21 cellular contexts compared by ENCODE assay signal in the genomic region with DNA sequence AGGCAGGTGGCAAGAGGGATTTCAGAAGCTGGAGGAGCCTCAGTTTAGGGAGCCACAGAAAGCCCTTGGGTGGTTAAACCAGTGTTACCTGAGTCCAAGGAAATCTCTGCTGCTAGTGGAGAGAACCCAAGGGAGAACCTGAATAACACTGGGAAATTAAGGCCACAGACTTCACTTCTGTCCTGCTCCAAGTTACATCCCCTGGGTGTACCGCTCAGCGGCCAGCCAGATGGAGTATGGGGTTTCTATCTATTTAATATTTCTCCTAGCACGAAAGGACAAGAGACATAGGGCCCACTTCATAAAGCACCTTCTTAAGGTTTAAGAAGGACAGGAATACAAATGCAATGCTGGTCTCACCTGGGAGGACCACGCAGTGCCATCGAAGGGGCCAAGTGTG. TPM values are rescaled to one million over a fixed set of nuclear protein-coding genes. Genes with fewer than 3 reads are reported as not detected.
DNase-seq lines count a peak whose midpoint lies in the region; ATAC-seq and TF ChIP-seq lines count a peak whose summit lies in the region.
"Had no signal": no experiment of that assay in that cellular context is flagged by ENCODE, and none has a peak within 500 bp of the region (broad histone marks: within the 10 kb centered on the region; RNA-seq: fewer than 3 reads in every experiment).

No MANE protein-coding gene starts in this region.

- no TSS peak for BruUV-seq in MCF 10A (replicated peaks; lab: Mats Ljungman, UMichigan)

- TF ChIP-seq CTCF in breast epithelium (IDR thresholded peaks at IDR 0.05) (no peak), MCF 10A (IDR thresholded peaks at IDR 0.05; ENCODE audit: unreplicated experiment) (no peak), fibroblast of pulmonary artery (IDR thresholded peaks at IDR 0.05; ENCODE audit: low read length, missing control alignments) (no peak), uterus (IDR thresholded peaks at IDR 0.05) (no peak)

- no peak for ATAC-seq in naive thymus-derived CD4-positive, alpha-beta T cell
- ATAC-seq in GM19351 (IDR thresholded peaks at IDR 0.05; ENCODE audit: unreplicated experiment): no peak
- ATAC-seq: natural killer cell treated with Interleukin-12 subunit alpha and Interleukin-12 subunit beta and Interleukin-15 and Interleukin-18, amount 100 ng/mL, for 72 hours had no signal

- DNase-seq in breast epithelium (ENCODE audit: low spot score in 2 of 2) (no peak), MCF 10A (ENCODE audit: unreplicated experiment) (no peak), fibroblast of pulmonary artery (ENCODE audit: low read depth) (no peak), posterior vena cava (ENCODE audit: low spot score) (peak; percentile 23), uterus (no peak), NCI-H526 (lab: John Stamatoyannopoulos, UW) (no peak)
- DNase-seq in naive thymus-derived CD4-positive, alpha-beta T cell: no peak
- DNase-seq: activated CD4-positive, alpha-beta T cell treated with anti-CD3 and anti-CD28 coated beads for 48 hours; activated naive CD4-positive, alpha-beta T cell treated with anti-CD3 and anti-CD28 coated beads, Interleukin-2, amount 50 U/mL, for 16 hours; CD4-positive, alpha-beta T cell; effector CD4-positive, alpha-beta T cell; MV-4-11; NCI-H2029; NCI-H510A; OCI-M1; retina; stimulated activated CD4-positive, alpha-beta T cell treated with anti-CD3 and anti-CD28 coated beads, Interleukin-2, amount 100 ng/mL, for 48 hours had no signal

- H3K4me3 ChIP-seq in breast epithelium: peak overlapping the region; percentile 1 to 57 (median 37)
- H3K4me3 ChIP-seq in fibroblast of pulmonary artery (replicated peaks; ENCODE audit: low read depth, low read length): peak overlapping the region; percentile 30
- H3K4me3 ChIP-seq in uterus: no peak overlapping the region
- no peak overlapping the region for H3K4me3 ChIP-seq in naive thymus-derived CD4-positive, alpha-beta T cell (ENCODE audit: low read length)

- H3K36me3 ChIP-seq in breast epithelium (no peaks in the 10 kb centered on the region), uterus (no peaks in the 10 kb centered on the region)
- no peaks in the 10 kb centered on the region for H3K36me3 ChIP-seq in naive thymus-derived CD4-positive, alpha-beta T cell (ENCODE audit: control insufficient read depth in 2 of 3, insufficient read depth in 3 of 3, low read length in 3 of 3)

- TF ChIP-seq POLR2A in breast epithelium (IDR thresholded peaks at IDR 0.05) (no peak), uterus (IDR thresholded peaks at IDR 0.05) (no peak)

- no peaks in the 10 kb centered on the region for H3K9me3 Mint-ChIP-seq in MCF 10A (ENCODE audit: unreplicated experiment)
- H3K9me3 Mint-ChIP-seq in naive thymus-derived CD4-positive, alpha-beta T cell: peaks cover 0 to 2% (median 0%) of the 10 kb centered on the region in 11 donors
- H3K9me3 Mint-ChIP-seq: CD4-positive, alpha-beta T cell; natural killer cell treated with Interleukin-12 subunit alpha and Interleukin-12 subunit beta and Interleukin-15 and Interleukin-18, amount 100 ng/mL, for 72 hours had no signal

- CTCF ChIA-PET in MCF 10A (lab: Yijun Ruan, JAX): no interaction called here
- CTCF ChIA-PET in naive thymus-derived CD4-positive, alpha-beta T cell (lab: Charles Lee): no interaction called here

- H3K36me3 Mint-ChIP-seq in MCF 10A (ENCODE audit: insufficient read depth, unreplicated experiment): no peaks in the 10 kb centered on the region
- H3K36me3 Mint-ChIP-seq in naive thymus-derived CD4-positive, alpha-beta T cell: no peaks in the 10 kb centered on the region
- H3K36me3 Mint-ChIP-seq: natural killer cell treated with Interleukin-12 subunit alpha and Interleukin-12 subunit beta and Interleukin-15 and Interleukin-18, amount 100 ng/mL, for 72 hours had no signal

- H3K27me3 ChIP-seq in breast epithelium (no peaks in the 10 kb centered on the region), uterus (no peaks in the 10 kb centered on the region)
- H3K27me3 ChIP-seq in naive thymus-derived CD4-positive, alpha-beta T cell (ENCODE audit: control insufficient read depth in 2 of 2, insufficient read depth in 2 of 2, low read length in 2 of 2): no peaks in the 10 kb centered on the region

- no peaks in the 10 kb centered on the region for H3K4me1 ChIP-seq in breast epithelium
- H3K4me1 ChIP-seq in uterus: peaks cover 0 to 9% of the 10 kb centered on the region in 2 donors
- H3K4me1 ChIP-seq in naive thymus-derived CD4-positive, alpha-beta T cell (ENCODE audit: control insufficient read depth in 2 of 2, insufficient read depth in 2 of 2, low read length in 2 of 2): no peaks in the 10 kb centered on the region

- H3K4me1 Mint-ChIP-seq in MCF 10A (ENCODE audit: insufficient read depth, unreplicated experiment): peaks cover 6% of the 10 kb centered on the region
- peaks cover 0 to 6% (median 4%) of the 10 kb centered on the region in 7 donors for H3K4me1 Mint-ChIP-seq in naive thymus-derived CD4-positive, alpha-beta T cell

- no peaks in the 10 kb centered on the region for H3K27me3 Mint-ChIP-seq in MCF 10A (ENCODE audit: insufficient read depth, unreplicated experiment)
- peaks cover 26 to 46% (median 29%) of the 10 kb centered on the region in 5 donors for H3K27me3 Mint-ChIP-seq in naive thymus-derived CD4-positive, alpha-beta T cell

- no peak overlapping the region for H3K27ac Mint-ChIP-seq in MCF 10A (ENCODE audit: low read depth, unreplicated experiment)
- no peak overlapping the region for H3K27ac Mint-ChIP-seq in naive thymus-derived CD4-positive, alpha-beta T cell
- H3K27ac Mint-ChIP-seq: CD4-positive, alpha-beta T cell; natural killer cell treated with Interleukin-12 subunit alpha and Interleukin-12 subunit beta and Interleukin-15 and Interleukin-18, amount 100 ng/mL, for 72 hours had no signal

- H3K9me3 ChIP-seq in breast epithelium (no peaks in the 10 kb centered on the region), uterus (no peaks in the 10 kb centered on the region)
- H3K9me3 ChIP-seq in naive thymus-derived CD4-positive, alpha-beta T cell (ENCODE audit: control insufficient read depth in 2 of 3, low read length in 3 of 3): no peaks in the 10 kb centered on the region

- intact Hi-C loops in breast epithelium (cut with DNase I; ENCODE audit: low total_unique reads): no loop called here
- intact Hi-C loops in MCF 10A (cut with micrococcal nuclease): no loop called here
- intact Hi-C loops in posterior vena cava (cut with DNase I): no loop called here
- intact Hi-C loops in uterus (cut with DNase I; ENCODE audit: low total_unique reads): no loop called here
- intact Hi-C loops in naive thymus-derived CD4-positive, alpha-beta T cell (cut with micrococcal nuclease): no loop called here

- H3K4me3 Mint-ChIP-seq in MCF 10A (ENCODE audit: unreplicated experiment): no peak overlapping the region
- H3K4me3 Mint-ChIP-seq in naive thymus-derived CD4-positive, alpha-beta T cell: no peak overlapping the region
- H3K4me3 Mint-ChIP-seq: CD4-positive, alpha-beta T cell; natural killer cell treated with Interleukin-12 subunit alpha and Interleukin-12 subunit beta and Interleukin-15 and Interleukin-18, amount 100 ng/mL, for 72 hours had no signal

- H3K27ac ChIP-seq in breast epithelium (peak overlapping the region; percentile 21 to 46), uterus (peak overlapping the region; percentile 45 to 51)
- no peak overlapping the region for H3K27ac ChIP-seq in naive thymus-derived CD4-positive, alpha-beta T cell (ENCODE audit: low read depth, low read length)
- H3K27ac ChIP-seq: 22Rv1, SK-N-MC had no signal

- POLR2A ChIA-PET in MCF 10A (lab: Yijun Ruan, JAX): no interaction called here
- POLR2A ChIA-PET in naive thymus-derived CD4-positive, alpha-beta T cell (lab: Charles Lee): no interaction called here

RNA-seq across cellular contexts. Expression of a gene that starts 5.8 kb away (rescaled TPM):
- total RNA-seq in breast epithelium: 1 to 10 TPM; 2.1 to 8.6 (median 5.2) TPM
- 3.9 and 4.8 TPM in 2 replicates for total RNA-seq in MCF 10A (2022)
- total RNA-seq in posterior vena cava: 10 to 100 TPM; 13.0 to 14.3 TPM
- 10 to 100 TPM in 2 of 4 donors, 1 to 10 TPM in 2; 7.6 to 29.6 (median 12.4) TPM for total RNA-seq in uterus
- under 1 TPM in 2 of 5 experiments, not detected in 3; 0.16 to 0.17 TPM for total RNA-seq in naive thymus-derived CD4-positive, alpha-beta T cell
- polyA plus RNA-seq in naive thymus-derived CD4-positive, alpha-beta T cell: under 1 TPM in 1 of 2 donors, not detected in 1; 0.01 TPM

Comparison
In these comparisons a context has a peak if more than half of its experiments do, and no peak if none do; other contexts are left out.
1. H3K4me3 ChIP-seq: peak in breast epithelium (3 of 3) and fibroblast of pulmonary artery (single experiment); none in uterus (0 of 2) and naive thymus-derived CD4-positive, alpha-beta T cell (single experiment).